9 cellular contexts compared by ENCODE assay signal in genomic region chr13:29543230-29544215, GRCh38. TPM values are rescaled to one million over a fixed set of nuclear protein-coding genes. Genes with fewer than 3 reads are reported as not detected.
A peak's percentile ranks its signal among the peaks of the same experiment; 100 is the strongest.
DNase-seq lines count a peak whose midpoint lies in the region; ATAC-seq and TF ChIP-seq lines count a peak whose summit lies in the region.
"Had no signal": no experiment of that assay in that cellular context is flagged by ENCODE, and none has a peak within 500 bp of the region (broad histone marks: within the 10 kb centered on the region; RNA-seq: fewer than 3 reads in every experiment).

No MANE protein-coding gene starts in this region.

- peak overlapping the region; percentile 49 for H3K27ac Mint-ChIP-seq in chondrocyte (ENCODE audit: unreplicated experiment)

- no peak for TF ChIP-seq CTCF in chondrocyte (IDR thresholded peaks at IDR 0.05)
- TF ChIP-seq CTCF in sigmoid colon (IDR thresholded peaks at IDR 0.05), result no peak

- no peak overlapping the region for H3K27ac ChIP-seq in sigmoid colon

- WGBS in sigmoid colon, 2 donors, result 79 to 89% methylated on average over 16 of the region's 16 CpGs

- H3K4me1 Mint-ChIP-seq in chondrocyte (ENCODE audit: low read depth), result peaks cover 36% of the 10 kb centered on the region

- peak; percentile 35 for DNase-seq in NOMO-1 treated with DMSO at 0.1 percent for 48 hours (lab: John Stamatoyannopoulos, UW; ENCODE audit: unreplicated experiment)
- no peak for DNase-seq in chondrocyte (ENCODE audit: low spot score)
- DNase-seq in stimulated activated CD8-positive, alpha-beta memory T cell treated with anti-CD3 and anti-CD28 coated beads, Interleukin-15, amount 100 ng/mL, for 48 hours (ENCODE audit: low read depth in 2 of 2), result peak; percentile 65 to 66
- DNase-seq in sigmoid colon, result no peak
- no peak for DNase-seq in D341Med (ENCODE audit: low spot score)
- DNase-seq in HuH-7.5 (ENCODE audit: low spot score), result no peak

- no peak overlapping the region for H3K4me3 ChIP-seq in sigmoid colon

- H3K4me3 Mint-ChIP-seq in chondrocyte (ENCODE audit: unreplicated experiment), result no peak overlapping the region

- peaks cover 16% of the 10 kb centered on the region for H3K36me3 Mint-ChIP-seq in chondrocyte (ENCODE audit: low read depth)

- no peak for TF ChIP-seq EP300 in sigmoid colon (IDR thresholded peaks at IDR 0.05)

- ATAC-seq in GM18868 (IDR thresholded peaks at IDR 0.05; ENCODE audit: unreplicated experiment), result peak; percentile 100
- peak; percentile 99 for ATAC-seq in HG02588 (IDR thresholded peaks at IDR 0.05; ENCODE audit: unreplicated experiment)
- ATAC-seq: Panc1 had no signal

- no peaks in the 10 kb centered on the region for H3K9me3 ChIP-seq in sigmoid colon

- peaks cover 0 to 30% (median 19%) of the 10 kb centered on the region in 4 donors for H3K4me1 ChIP-seq in sigmoid colon

- no peak for TF ChIP-seq POLR2A in sigmoid colon (IDR thresholded peaks at IDR 0.05)

- intact Hi-C loops in sigmoid colon (cut with DNase I), result no loop called here

- no peaks in the 10 kb centered on the region for H3K27me3 ChIP-seq in sigmoid colon

- no peaks in the 10 kb centered on the region for H3K9me3 Mint-ChIP-seq in chondrocyte (ENCODE audit: low read depth)

- no peaks in the 10 kb centered on the region for H3K27me3 Mint-ChIP-seq in chondrocyte (ENCODE audit: low read depth)

- no peaks in the 10 kb centered on the region for H3K36me3 ChIP-seq in sigmoid colon

RNA-seq across cellular contexts. Expression of gene SLC7A1, which starts 52.0 kb away (rescaled TPM):
- 75.8 to 111 TPM (median 108 TPM) in 3 replicates for total RNA-seq in chondrocyte
- 10 to 100 TPM; 11.8 to 21.3 (median 15.9) TPM for total RNA-seq in sigmoid colon
- 10 to 100 TPM in 1 of 3 donors, 1 to 10 TPM in 2; 2.4 to 25.6 (median 3.5) TPM for polyA plus RNA-seq in sigmoid colon

Comparison
In these comparisons a context has a peak if more than half of its experiments do, and no peak if none do; other contexts are left out.
1. DNase-seq: peak in NOMO-1 treated with DMSO at 0.1 percent for 48 hours (single experiment) and stimulated activated CD8-positive, alpha-beta memory T cell treated with anti-CD3 and anti-CD28 coated beads, Interleukin-15, amount 100 ng/mL, for 48 hours (2 of 2); none in chondrocyte (single experiment), sigmoid colon (single experiment), D341Med (single experiment) and HuH-7.5 (single experiment).